23 cellular contexts compared by ENCODE assay signal in genomic region chr1:116153692-116154031, GRCh38. TPM values are rescaled to one million over a fixed set of nuclear protein-coding genes. Genes with fewer than 3 reads are reported as not detected.
"Had no signal": no experiment of that assay in that cellular context is flagged by ENCODE, and none has a peak within 500 bp of the region (broad histone marks: within the 10 kb centered on the region; RNA-seq: fewer than 3 reads in every experiment).

No MANE protein-coding gene starts in this region.

- H3K27ac ChIP-seq: RWPE1, SJCRH30, VCaP had no signal

- H3K9me3 Mint-ChIP-seq: activated naive CD4-positive, alpha-beta T cell treated with anti-CD3 and anti-CD28 coated beads, Interleukin-2, amount 50 U/mL, for 24 hours; activated T-cell treated with anti-CD3 and anti-CD28 coated beads, Interleukin-2, amount 50 U/mL, for 24 hours; activated T-helper 1 cell treated with anti-CD3 and anti-CD28 coated beads, Interleukin-12 subunit alpha, Interleukin-12 subunit beta, Interleukin-2, Interleukin-4 antibody, amounts not matched to agents 30 ng/mL and 10 ng/mL and 1 ng/mL, durations not matched to agents 14 hours and 24 hours and 36 hours had no signal

- H3K36me3 Mint-ChIP-seq: activated naive CD4-positive, alpha-beta T cell treated with anti-CD3 and anti-CD28 coated beads, Interleukin-2, amount 50 U/mL, for 24 hours had no signal

- H3K4me3 Mint-ChIP-seq: activated CD8-positive, alpha-beta memory T cell treated with anti-CD3 and anti-CD28 coated beads, Interleukin-2, amount 10 ng/mL, durations not matched to agents 7 days and 5 days; activated naive CD4-positive, alpha-beta T cell treated with anti-CD3 and anti-CD28 coated beads, Interleukin-2, amount 50 U/mL, for 24 hours; activated T-cell treated with anti-CD3 and anti-CD28 coated beads, Interleukin-2, amount 50 U/mL, for 24 hours; activated T-helper 1 cell treated with anti-CD3 and anti-CD28 coated beads, Interleukin-12 subunit alpha, Interleukin-12 subunit beta, Interleukin-2, Interleukin-4 antibody, amounts not matched to agents 30 ng/mL and 10 ng/mL and 1 ng/mL, durations not matched to agents 14 hours and 24 hours and 36 hours had no signal

- H3K9ac ChIP-seq: SK-N-SH had no signal

- H3K27me3 Mint-ChIP-seq: activated naive CD4-positive, alpha-beta T cell treated with anti-CD3 and anti-CD28 coated beads, Interleukin-2, amount 50 U/mL, for 24 hours; activated T-cell treated with anti-CD3 and anti-CD28 coated beads, Interleukin-2, amount 50 U/mL, for 24 hours had no signal

- H3K27ac Mint-ChIP-seq: activated CD8-positive, alpha-beta memory T cell treated with anti-CD3 and anti-CD28 coated beads, Interleukin-2, amount 10 ng/mL, durations not matched to agents 7 days and 5 days; activated naive CD4-positive, alpha-beta T cell treated with anti-CD3 and anti-CD28 coated beads, Interleukin-2, amount 50 U/mL, for 24 hours; activated T-cell treated with anti-CD3 and anti-CD28 coated beads, Interleukin-2, amount 50 U/mL, for 24 hours; activated T-helper 1 cell treated with anti-CD3 and anti-CD28 coated beads, Interleukin-12 subunit alpha, Interleukin-12 subunit beta, Interleukin-2, Interleukin-4 antibody, amounts not matched to agents 30 ng/mL and 10 ng/mL and 1 ng/mL, durations not matched to agents 14 hours and 24 hours and 36 hours had no signal

- H3K27me3 ChIP-seq: Peyer's patch, SJCRH30 had no signal

- ATAC-seq: activated CD8-positive, alpha-beta memory T cell treated with anti-CD3 and anti-CD28 coated beads, Interleukin-2, amount 10 ng/mL, durations not matched to agents 7 days and 5 days had no signal

- H3K36me3 ChIP-seq: Peyer's patch, SJCRH30 had no signal

- H3K4me2 ChIP-seq: SK-N-SH had no signal

- H3K4me3 ChIP-seq: Peyer's patch, SJCRH30 had no signal

- H3K9me3 ChIP-seq: Peyer's patch, SJCRH30, SK-N-SH had no signal

- DNase-seq: activated CD4-positive, alpha-beta T cell treated with anti-CD3 and anti-CD28 coated beads, Interleukin-2, amount 50 U/mL, for 1 hour; activated CD4-positive, CD25-positive, alpha-beta regulatory T cell; activated effector memory CD4-positive, alpha-beta T cell treated with Interleukin-2 at 50 U/mL for 16 hours; activated naive CD4-positive, alpha-beta T cell; activated T-cell treated with anti-CD3 and anti-CD28 coated beads, Interleukin-2, amount 50 U/mL, for 24 hours; aorta; MM.1S; NCI-H1105; NCI-H1436; NCI-H1694 treated with DMSO at 0.1 percent for 48 hours; NCI-H2081; NCI-H510A treated with DMSO at 0.1 percent for 48 hours; Right ventricle myocardium superior; SJCRH30; SK-N-SH; T-helper 1 cell had no signal

RNA-seq across cellular contexts. Expression of gene MAB21L3, which starts 42.5 kb away (rescaled TPM):
- total RNA-seq: activated CD8-positive, alpha-beta memory T cell treated with anti-CD3 and anti-CD28 coated beads, Interleukin-2, amount 10 ng/mL, durations not matched to agents 7 days and 5 days; activated T-helper 1 cell treated with anti-CD3 and anti-CD28 coated beads, Interleukin-12 subunit alpha, Interleukin-12 subunit beta, Interleukin-2, Interleukin-4 antibody, amounts not matched to agents 30 ng/mL and 10 ng/mL and 1 ng/mL, durations not matched to agents 14 hours and 24 hours and 36 hours; aorta; Right ventricle myocardium superior; T-helper 2 cell treated with Interferon-gamma antibody and Interleukin-4, amounts not matched to agents 100 ng/mL and 5 ng/mL, for 36 hours had no signal
- polyA plus RNA-seq: SK-N-SH had no signal
